Comparison of ENCODE assay signal across 9 cellular contexts in the genomic region with DNA sequence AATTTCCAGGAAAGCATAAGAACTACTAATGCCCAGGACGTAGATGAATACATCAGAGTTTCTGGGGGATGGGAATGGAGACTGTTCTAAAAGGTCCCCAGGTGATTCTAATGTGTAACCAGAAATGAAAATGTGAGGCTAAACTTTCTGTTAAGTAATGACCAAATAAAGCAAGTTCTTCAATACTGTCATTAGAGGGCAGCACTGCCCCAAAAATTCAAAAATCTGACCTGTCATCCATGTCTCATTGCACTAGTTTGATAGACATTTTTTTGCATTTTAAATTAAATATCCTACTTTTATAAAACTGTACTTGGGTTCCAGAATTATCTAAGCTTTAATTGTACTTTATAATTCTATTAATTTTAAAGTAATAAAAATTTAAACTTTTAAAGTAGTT.
A peak's percentile ranks its signal among the peaks of the same experiment; 100 is the strongest.
DNase-seq lines count a peak whose midpoint lies in the region; ATAC-seq and TF ChIP-seq lines count a peak whose summit lies in the region.
"Had no signal": no experiment of that assay in that cellular context is flagged by ENCODE, and none has a peak within 500 bp of the region (broad histone marks: within the 10 kb centered on the region; RNA-seq: fewer than 3 reads in every experiment).

No MANE protein-coding gene starts in this region.

- DNase-seq in heart right ventricle = peak in 1 of 2 donors; percentile 7
- DNase-seq in Right ventricle myocardium superior = no peak
- peak; percentile 40 to 81 for DNase-seq in SJCRH30
- DNase-seq in foreskin fibroblast = peak; percentile 6 to 50
- no peak for DNase-seq in stomach
- DNase-seq in T-helper 9 cell = no peak

- TF ChIP-seq CTCF in heart right ventricle (IDR thresholded peaks at IDR 0.05) = peak in 8 of 9 donors; percentile 23 to 73 (median 59)
- peak; percentile 66 for TF ChIP-seq CTCF in LNCAP (IDR thresholded peaks at IDR 0.05)
- TF ChIP-seq CTCF in foreskin fibroblast (IDR thresholded peaks at IDR 0.05; ENCODE audit: low read depth, low read length) = peak; percentile 63
- peak in 4 of 7 experiments; percentile 19 to 47 (median 32) for TF ChIP-seq CTCF in stomach (IDR thresholded peaks at IDR 0.05)

- H3K4me3 ChIP-seq in heart right ventricle (no peak overlapping the region), SJCRH30 (no peak overlapping the region), foreskin fibroblast (ENCODE audit: low read depth in 1 of 2, low read length in 2 of 2) (no peak overlapping the region), stomach (no peak overlapping the region)

- 0% methylated on average over 1 of the region's 1 CpG for WGBS in heart right ventricle, 2 donors
- WGBS in stomach, 5 donors = 0 to 3% (median 0%) methylated on average over 1 of the region's 1 CpG

- TF ChIP-seq POLR2A in stomach (IDR thresholded peaks at IDR 0.05) = no peak

- H3K27me3 ChIP-seq in heart right ventricle (peaks cover 0 to 20% (median 0%) of the 10 kb centered on the region in 7 donors), SJCRH30 (no peaks in the 10 kb centered on the region), stomach (no peaks in the 10 kb centered on the region)

- H3K9me3 ChIP-seq in heart right ventricle = no peaks in the 10 kb centered on the region
- H3K9me3 ChIP-seq in SJCRH30 (replicated peaks) = no peaks in the 10 kb centered on the region
- H3K9me3 ChIP-seq in stomach = no peaks in the 10 kb centered on the region

- H3K4me1 ChIP-seq in heart right ventricle = no peaks in the 10 kb centered on the region
- H3K4me1 ChIP-seq in SJCRH30 = no peaks in the 10 kb centered on the region; the same call in 1 of the 2 replicates
- H3K4me1 ChIP-seq in stomach = no peaks in the 10 kb centered on the region

- no peak overlapping the region for H3K27ac ChIP-seq in heart right ventricle
- no peak overlapping the region for H3K27ac ChIP-seq in SJCRH30
- H3K27ac ChIP-seq in stomach = no peak overlapping the region

- TF ChIP-seq EP300 in stomach (IDR thresholded peaks at IDR 0.05) = no peak

- H3K36me3 ChIP-seq in heart right ventricle (no peaks in the 10 kb centered on the region), SJCRH30 (no peaks in the 10 kb centered on the region), stomach (no peaks in the 10 kb centered on the region)

- ATAC-seq in heart right ventricle = no peak
- no peak for ATAC-seq in Right ventricle myocardium superior (ENCODE audit: poor library complexity)
- peak; percentile 67 for ATAC-seq in GM21786 (IDR thresholded peaks at IDR 0.05; ENCODE audit: unreplicated experiment)
- ATAC-seq: stimulated activated naive CD8-positive, alpha-beta T cell treated with anti-CD3 and anti-CD28 coated beads, Interleukin-15, amount 100 ng/mL, for 72 hours had no signal

- intact Hi-C loops in heart right ventricle (cut with DNase I) = loop anchor here (2.0 to 10.0 kb wide), 7 partner anchors 215 to 345 kb away; a partner anchor contains a TSS
- intact Hi-C loops in Right ventricle myocardium superior (cut with DNase I) = loop anchor here (5.0 to 10.0 kb wide), 2 partner anchors 223 to 345 kb away; no protein-coding TSS in a partner anchor
- intact Hi-C loops in stomach (cut with DNase I; ENCODE audit: low total_unique reads) = no loop called here

Comparison
In these comparisons a context has a peak if more than half of its experiments do, and no peak if none do; other contexts are left out.
1. DNase-seq: peak in SJCRH30 (2 of 2) and foreskin fibroblast (2 of 2); none in Right ventricle myocardium superior (single experiment), stomach (single experiment) and T-helper 9 cell (single experiment).
2. Peak in every context shown above with its lines, with median percentiles within 50 percentile points of each other: CTCF ChIP-seq.